ENCODE assay signal across 8 cellular contexts in genomic region chr18:62982600-62983251, GRCh38.
DNase-seq lines count a peak whose midpoint lies in the region; ATAC-seq, FAIRE-seq and TF ChIP-seq lines count a peak whose summit lies in the region.

No MANE protein-coding gene starts in this region.

- 19% methylated on average over 11 of the region's 11 CpGs for WGBS in aorta, 2 donors

- H3K27ac ChIP-seq in aorta (ENCODE audit: low read depth in 1 of 2, low read length in 2 of 2), result no peak overlapping the region

- no peak overlapping the region for H3K4me3 Mint-ChIP-seq in activated naive CD8-positive, alpha-beta T cell treated with anti-CD3 and anti-CD28 coated beads for 36 hours
- no peak overlapping the region for H3K4me3 Mint-ChIP-seq in progenitor cell of endocrine pancreas (ENCODE audit: low read depth)

- no peaks in the 10 kb centered on the region for H3K9me3 Mint-ChIP-seq in activated naive CD8-positive, alpha-beta T cell treated with anti-CD3 and anti-CD28 coated beads for 36 hours
- no peaks in the 10 kb centered on the region for H3K9me3 Mint-ChIP-seq in progenitor cell of endocrine pancreas (ENCODE audit: low read depth)

- H3K36me3 ChIP-seq in aorta (ENCODE audit: control insufficient read depth in 1 of 2, insufficient read depth in 2 of 2, low read length in 1 of 2), result no peaks in the 10 kb centered on the region

- peaks cover 2% of the 10 kb centered on the region for H3K4me1 Mint-ChIP-seq in activated naive CD8-positive, alpha-beta T cell treated with anti-CD3 and anti-CD28 coated beads for 36 hours
- no peaks in the 10 kb centered on the region for H3K4me1 Mint-ChIP-seq in progenitor cell of endocrine pancreas (ENCODE audit: low read depth)

- H3K9me3 ChIP-seq in aorta (ENCODE audit: control insufficient read depth, low read length), result no peaks in the 10 kb centered on the region

- in situ Hi-C loops in SK-MEL-5 (cut with HindIII; ENCODE audit: low pct_unique_long_range_greater_than_20kb, low sequenced_read_pairs), result no loop called here

- intact Hi-C loops in Right ventricle myocardium superior (cut with DNase I) (loop anchor here (2.0 to 10.0 kb wide), 3 partner anchors 272 to 548 kb away; no protein-coding TSS in a partner anchor), aorta (cut with DNase I) (loop anchor here (1.0 to 2.0 kb wide), 2 partner anchors 268 to 397 kb away; partner anchors contain the start of gene PHLPP1 (in 2 of the 2))

- no peaks in the 10 kb centered on the region for H3K4me1 ChIP-seq in aorta (ENCODE audit: control insufficient read depth in 1 of 2, insufficient read depth in 2 of 2, low read length in 2 of 2)

- peak; percentile 85 for ATAC-seq in Right ventricle myocardium superior (ENCODE audit: poor library complexity)
- peak; percentile 71 for ATAC-seq in aorta (ENCODE audit: low FRiP score)
- ATAC-seq in GM21381 (IDR thresholded peaks at IDR 0.05; ENCODE audit: unreplicated experiment), result no peak

- no peak overlapping the region for H3K27ac Mint-ChIP-seq in activated naive CD8-positive, alpha-beta T cell treated with anti-CD3 and anti-CD28 coated beads for 36 hours
- no peak overlapping the region for H3K27ac Mint-ChIP-seq in progenitor cell of endocrine pancreas

- no peaks in the 10 kb centered on the region for H3K36me3 Mint-ChIP-seq in activated naive CD8-positive, alpha-beta T cell treated with anti-CD3 and anti-CD28 coated beads for 36 hours
- H3K36me3 Mint-ChIP-seq in progenitor cell of endocrine pancreas (ENCODE audit: insufficient read depth), result peaks cover 4% of the 10 kb centered on the region

- peak; percentile 91 for TF ChIP-seq CTCF in progenitor cell of endocrine pancreas (IDR thresholded peaks at IDR 0.05; ENCODE audit: unreplicated experiment)

- no peaks in the 10 kb centered on the region for H3K27me3 Mint-ChIP-seq in activated naive CD8-positive, alpha-beta T cell treated with anti-CD3 and anti-CD28 coated beads for 36 hours
- H3K27me3 Mint-ChIP-seq in progenitor cell of endocrine pancreas, result no peaks in the 10 kb centered on the region

- no peaks in the 10 kb centered on the region for H3K27me3 ChIP-seq in aorta (ENCODE audit: control insufficient read depth in 1 of 2, insufficient read depth in 2 of 2, low read length in 1 of 2)

- no peak for FAIRE-seq in HTR-8/SVneo (lab: Jason Lieb, UNC)

- H3K4me3 ChIP-seq in aorta (ENCODE audit: low read length in 2 of 2), result peak overlapping the region in 1 of 2 donors; percentile 34

- DNase-seq in GF-D8 (lab: John Stamatoyannopoulos, UW), result peak; percentile 28
- DNase-seq in HTR-8/SVneo (ENCODE audit: insufficient read length, low spot score), result peak; percentile 38
- DNase-seq in SK-MEL-5 (ENCODE audit: low read depth, low spot score), result peak; percentile 69
- DNase-seq in activated naive CD8-positive, alpha-beta T cell treated with anti-CD3 and anti-CD28 coated beads for 36 hours, result peak; percentile 48
- DNase-seq in Right ventricle myocardium superior, result no peak
- DNase-seq in progenitor cell of endocrine pancreas (ENCODE audit: low spot score, unreplicated experiment), result peak; percentile 46
- DNase-seq in aorta, result peak in 1 of 2 donors; percentile 68
